Comparison of ENCODE assay signal across 1 cellular context in genomic region chr17:75005291-75005690, GRCh38.
TF ChIP-seq lines count a peak whose summit lies in the region.

No MANE protein-coding gene starts in this region.

TF ChIP-seq in endothelial cell of umbilical vein, 7 proteins besides CTCF, POLR2A, EP300 and RAD21:
- TF ChIP-seq JUN (IDR thresholded peaks at IDR 0.05; ENCODE audit: borderline replicate concordance, insufficient read depth, insufficient read length, low read depth) (no peak), EZH2 (IDR thresholded peaks at IDR 0.05; ENCODE audit: borderline replicate concordance, low read depth, low read length, severe bottlenecking) (no peak), MAX (IDR thresholded peaks at IDR 0.05; ENCODE audit: insufficient read depth, insufficient read length) (no peak), POLR2AphosphoS5 (IDR thresholded peaks at IDR 0.05; ENCODE audit: insufficient read depth, low read depth, low read length) (no peak), MYC (IDR thresholded peaks at IDR 0.05; ENCODE audit: low read depth, low read length) (no peak), GATA2 (IDR thresholded peaks at IDR 0.05; ENCODE audit: insufficient read depth, insufficient read length, low read depth, low read length) (no peak), FOS (IDR thresholded peaks at IDR 0.05; ENCODE audit: borderline replicate concordance, insufficient read depth, low read length) (no peak)
